Comparison of ENCODE assay signal across 8 cellular contexts in the genomic region with DNA sequence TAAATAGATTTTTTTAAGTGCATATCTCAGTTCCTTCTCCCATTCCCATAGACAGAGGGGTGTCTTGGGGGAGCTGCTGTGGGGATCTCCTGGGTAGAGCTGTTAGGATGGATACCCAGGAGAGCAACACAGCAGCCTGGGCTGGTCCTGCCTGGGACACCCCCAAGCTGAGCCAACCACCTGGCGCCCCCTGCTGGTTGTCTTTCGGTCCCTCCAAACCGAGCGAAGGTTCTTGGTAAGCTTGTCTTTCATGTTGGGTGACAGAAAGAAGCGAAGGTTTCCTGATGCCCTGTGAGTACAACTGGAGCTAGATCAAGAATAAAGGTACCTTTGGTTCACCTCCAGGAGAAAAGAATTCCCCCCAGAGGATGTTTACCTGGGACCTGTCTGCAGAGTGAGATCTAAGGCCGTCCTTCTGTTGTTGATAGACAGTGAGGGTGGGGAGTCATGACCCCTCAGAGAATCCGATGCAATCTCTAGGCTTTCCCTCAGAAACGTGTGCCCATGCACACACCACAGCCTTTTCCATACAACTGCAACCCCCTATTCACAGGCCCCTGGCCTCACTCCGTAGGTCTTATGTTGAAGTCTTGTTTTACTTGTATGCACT. TPM values are rescaled to one million over a fixed set of nuclear protein-coding genes. Genes with fewer than 3 reads are reported as not detected.
A peak's percentile ranks its signal among the peaks of the same experiment; 100 is the strongest.
DNase-seq lines count a peak whose midpoint lies in the region; ATAC-seq and TF ChIP-seq lines count a peak whose summit lies in the region.

No MANE protein-coding gene starts in this region.

- DNase-seq in NCI-H82 (lab: John Stamatoyannopoulos, UW) (peak; percentile 87), NCI-H82 treated with DMSO at 0.1 percent for 48 hours (lab: John Stamatoyannopoulos, UW; ENCODE audit: unreplicated experiment) (no peak), OCI-LY7 (ENCODE audit: low spot score) (peak; percentile 78), fibroblast of gingiva (ENCODE audit: low read depth) (peak; percentile 56), neuronal stem cell (ENCODE audit: low spot score) (peak; percentile 54), superior temporal gyrus (ENCODE audit: extremely low spot score) (peak; percentile 81)
- DNase-seq in activated T-cell treated with anti-CD3 and anti-CD28 coated beads, Interleukin-2, amount 50 U/mL, for 1 hour: peak; percentile 87

- no peaks in the 10 kb centered on the region for H4K20me1 ChIP-seq in OCI-LY7 (ENCODE audit: insufficient read depth, low read length)

- H2BK120ac ChIP-seq in neuronal stem cell (ENCODE audit: low read depth, low read length): no peak overlapping the region

- no peak overlapping the region for H2AK5ac ChIP-seq in neuronal stem cell (ENCODE audit: low read depth, low read length)

- H2BK15ac ChIP-seq in neuronal stem cell (ENCODE audit: low read length): no peak overlapping the region

- no peak overlapping the region for H4K8ac ChIP-seq in neuronal stem cell (ENCODE audit: low read depth, low read length)

- H3K9ac ChIP-seq in neuronal stem cell (ENCODE audit: low read depth, low read length, poor library complexity): no peak overlapping the region

- no peak overlapping the region for H2BK12ac ChIP-seq in neuronal stem cell (ENCODE audit: low read length)

- CTCF ChIA-PET in OCI-LY7 (lab: Charles Lee; ENCODE audit: unreplicated experiment): no interaction called here

- peak; percentile 94 for TF ChIP-seq CTCF in OCI-LY7 (conservative IDR thresholded peaks at IDR 0.05; ENCODE audit: low read length)

- H2AFZ ChIP-seq in OCI-LY7 (ENCODE audit: low read length) (no peak overlapping the region), neuronal stem cell (ENCODE audit: low read length) (no peak overlapping the region)

- H3K4me2 ChIP-seq in OCI-LY7 (ENCODE audit: low read length) (no peak overlapping the region), neuronal stem cell (ENCODE audit: insufficient read depth, low read length, poor library complexity, severe bottlenecking) (no peak overlapping the region)

- no peak overlapping the region for H3K14ac ChIP-seq in neuronal stem cell (ENCODE audit: low read length)

- H3K9me2 ChIP-seq in OCI-LY7 (ENCODE audit: insufficient read depth, low read length): no peaks in the 10 kb centered on the region

- H3K4me3 ChIP-seq in OCI-LY7 (ENCODE audit: low read depth, low read length, poor library complexity, severe bottlenecking) (no peak overlapping the region), neuronal stem cell (ENCODE audit: low read length in 2 of 2) (no peak overlapping the region)

- H3K9me3 ChIP-seq in OCI-LY7 (ENCODE audit: low read length) (no peaks in the 10 kb centered on the region), neuronal stem cell (replicated peaks in 1 of 2; ENCODE audit: control insufficient read depth in 2 of 2, insufficient read depth in 1 of 2, low read depth in 1 of 2, low read length in 2 of 2) (peaks cover 0 to 4% of the 10 kb centered on the region in 2 donors)

- intact Hi-C loops in OCI-LY7 (cut with micrococcal nuclease; ENCODE audit: unreplicated experiment): loop anchor here (1.0 to 5.0 kb wide), 3 partner anchors 118 to 557 kb away; no protein-coding TSS in a partner anchor

- peaks cover 5% of the 10 kb centered on the region for H3K79me1 ChIP-seq in neuronal stem cell (ENCODE audit: low read depth, low read length)

- no peaks in the 10 kb centered on the region for H3K36me3 ChIP-seq in OCI-LY7 (ENCODE audit: insufficient read depth, low read length)
- peaks cover 29 to 67% of the 10 kb centered on the region in 2 donors for H3K36me3 ChIP-seq in neuronal stem cell (replicated peaks in 1 of 2; ENCODE audit: control insufficient read depth in 2 of 2, insufficient read depth in 2 of 2, low read length in 2 of 2)

- ATAC-seq in HG03342 (IDR thresholded peaks at IDR 0.05; ENCODE audit: unreplicated experiment): peak; percentile 68

- WGBS in neuronal stem cell (ENCODE audit: extremely low coverage in 2 of 2, insufficient read length in 2 of 2, insufficient replicate concordance in 1 of 2), 2 donors: no CpG with 5 or more reads among the region's 9 CpGs

- no peak overlapping the region for H4K91ac ChIP-seq in neuronal stem cell (ENCODE audit: low read depth, low read length, poor library complexity)

- POLR2A ChIA-PET in OCI-LY7 (lab: Charles Lee): no interaction called here

- H3K4me1 ChIP-seq in OCI-LY7 (ENCODE audit: insufficient read depth, low read length, poor library complexity, severe bottlenecking) (no peaks in the 10 kb centered on the region), neuronal stem cell (ENCODE audit: control insufficient read depth in 2 of 2, insufficient read depth in 1 of 2, low read depth in 1 of 2, low read length in 2 of 2) (peaks cover under 1% of the 10 kb centered on the region in 2 donors)

- H3K27me3 ChIP-seq in neuronal stem cell (ENCODE audit: control insufficient read depth in 3 of 3, insufficient read depth in 3 of 3, low read depth in 1 of 3, low read length in 3 of 3): no peaks in the 10 kb centered on the region

- H3K18ac ChIP-seq in neuronal stem cell (ENCODE audit: low read length): no peak overlapping the region

- H3K23ac ChIP-seq in neuronal stem cell (ENCODE audit: low read depth, low read length, poor library complexity): no peak overlapping the region

- no TSS peak for BruUV-seq in OCI-LY7 (replicated peaks; lab: Mats Ljungman, UMichigan)

- H3K27ac ChIP-seq in OCI-LY7 (ENCODE audit: low read depth, low read length, poor library complexity, severe bottlenecking): no peak overlapping the region
- no peak overlapping the region for H3K27ac ChIP-seq in neuronal stem cell (replicated peaks; ENCODE audit: low read length)

- H3K4ac ChIP-seq in neuronal stem cell (ENCODE audit: low read length): no peak overlapping the region

- H2BK5ac ChIP-seq in neuronal stem cell (ENCODE audit: low read length): no peak overlapping the region

- H3K79me2 ChIP-seq in OCI-LY7 (ENCODE audit: insufficient read depth, low read depth, low read length): no peaks in the 10 kb centered on the region

RNA-seq across cellular contexts. Expression of a gene that starts 50.8 kb away (rescaled TPM):
- not detected in 2 replicates for total RNA-seq in OCI-LY7 (2014; rRNA removed; shearing (Covaris generic))
- not detected in 2 replicates for total RNA-seq in OCI-LY7 (2022)
- polyA plus RNA-seq in neuronal stem cell (2013, experiment 1 of 2): 21.0 TPM
- 21.3 TPM for polyA plus RNA-seq in neuronal stem cell (2013, experiment 2 of 2)
